Comparison of ENCODE assay signal across 10 cellular contexts in genomic region chr4:190014771-190015537, GRCh38. TPM values are rescaled to one million over a fixed set of nuclear protein-coding genes. Genes with fewer than 3 reads are reported as not detected.
DNase-seq lines count a peak whose midpoint lies in the region; ATAC-seq and TF ChIP-seq lines count a peak whose summit lies in the region.
"Had no signal": no experiment of that assay in that cellular context is flagged by ENCODE, and none has a peak within 500 bp of the region (broad histone marks: within the 10 kb centered on the region; RNA-seq: fewer than 3 reads in every experiment).

No MANE protein-coding gene starts in this region.

- no peak for DNase-seq in NT2/D1 (ENCODE audit: low read depth, low spot score)
- DNase-seq in heart right ventricle: no peak
- DNase-seq in stimulated activated effector memory CD8-positive, alpha-beta T cell treated with anti-CD3 and anti-CD28 coated beads, Interleukin-12 subunit alpha, Interleukin-12 subunit beta, amount 100 ng/mL, for 72 hours (ENCODE audit: low spot score in 2 of 2): peak in 1 of 2 donors; percentile 56
- no peak for DNase-seq in activated T-helper 1 cell treated with anti-CD3 and anti-CD28 coated beads, Interleukin-12 subunit alpha, Interleukin-12 subunit beta, Interleukin-2, Interleukin-4 antibody, amounts not matched to agents 30 ng/mL and 10 ng/mL and 1 ng/mL, durations not matched to agents 14 hours and 24 hours and 36 hours (ENCODE audit: low spot score)
- DNase-seq in PC-9: no peak
- DNase-seq in NCI-H524 treated with DMSO at 0.1 percent for 48 hours (lab: John Stamatoyannopoulos, UW): no peak
- no peak for DNase-seq in SJCRH30
- DNase-seq: NCI-H1417 treated with DMSO at 0.1 percent for 48 hours had no signal

- no TSS peak for BruUV-seq in PC-9 (replicated peaks; lab: Mats Ljungman, UMichigan)

- intact Hi-C loops in heart right ventricle (cut with DNase I) (no loop called here), PC-9 (cut with micrococcal nuclease; ENCODE audit: unreplicated experiment) (no loop called here)
- intact Hi-C loops in activated T-helper 1 cell treated with anti-CD3 and anti-CD28 coated beads, Interleukin-12 subunit alpha, Interleukin-12 subunit beta, Interleukin-2, Interleukin-4 antibody, amounts not matched to agents 30 ng/mL and 10 ng/mL and 1 ng/mL, durations not matched to agents 14 hours and 24 hours and 36 hours (cut with micrococcal nuclease): no loop called here

- H3K36me3 ChIP-seq in NT2/D1 (ENCODE audit: insufficient read depth, insufficient read length, low read length) (no peaks in the 10 kb centered on the region), heart right ventricle (no peaks in the 10 kb centered on the region), PC-9 (ENCODE audit: low read depth) (no peaks in the 10 kb centered on the region), SJCRH30 (no peaks in the 10 kb centered on the region)

- H3K27me3 Mint-ChIP-seq in activated T-helper 1 cell treated with anti-CD3 and anti-CD28 coated beads, Interleukin-12 subunit alpha, Interleukin-12 subunit beta, Interleukin-2, Interleukin-4 antibody, amounts not matched to agents 30 ng/mL and 10 ng/mL and 1 ng/mL, durations not matched to agents 14 hours and 24 hours and 36 hours (ENCODE audit: insufficient read depth): peaks cover 66% of the 10 kb centered on the region

- peak overlapping the region; percentile 42 for H3K9ac ChIP-seq in NT2/D1 (ENCODE audit: insufficient read length, low read depth)

- H3K9me2 ChIP-seq in PC-9 (ENCODE audit: insufficient read depth): no peaks in the 10 kb centered on the region

- WGBS in heart right ventricle, 2 donors: 8 to 9% methylated on average over 62 to 76 of the region's 76 CpGs

- TF ChIP-seq CTCF in heart right ventricle (IDR thresholded peaks at IDR 0.05): no peak
- TF ChIP-seq CTCF in PC-9 (conservative IDR thresholded peaks at IDR 0.05): no peak

- no peak overlapping the region for H2AFZ ChIP-seq in PC-9

- no peaks in the 10 kb centered on the region for H3F3A ChIP-seq in PC-9 (ENCODE audit: insufficient read depth, low read depth)

- H3K4me3 Mint-ChIP-seq in stimulated activated effector memory CD8-positive, alpha-beta T cell treated with anti-CD3 and anti-CD28 coated beads, Interleukin-12 subunit alpha, Interleukin-12 subunit beta, amount 100 ng/mL, for 72 hours: peak overlapping the region; percentile 38
- H3K4me3 Mint-ChIP-seq in activated T-helper 1 cell treated with anti-CD3 and anti-CD28 coated beads, Interleukin-12 subunit alpha, Interleukin-12 subunit beta, Interleukin-2, Interleukin-4 antibody, amounts not matched to agents 30 ng/mL and 10 ng/mL and 1 ng/mL, durations not matched to agents 14 hours and 24 hours and 36 hours: no peak overlapping the region

- ATAC-seq in GM18867 (IDR thresholded peaks at IDR 0.05; ENCODE audit: unreplicated experiment) (peak; percentile 87), heart right ventricle (peak in 1 of 8 donors; percentile 60)
- ATAC-seq in stimulated activated effector memory CD8-positive, alpha-beta T cell treated with anti-CD3 and anti-CD28 coated beads, Interleukin-12 subunit alpha, Interleukin-12 subunit beta, amount 100 ng/mL, for 72 hours: peak; percentile 77

- CTCF ChIA-PET in PC-9 (lab: Charles Lee): no interaction called here

- no peaks in the 10 kb centered on the region for H3K9me3 Mint-ChIP-seq in stimulated activated effector memory CD8-positive, alpha-beta T cell treated with anti-CD3 and anti-CD28 coated beads, Interleukin-12 subunit alpha, Interleukin-12 subunit beta, amount 100 ng/mL, for 72 hours
- peaks cover 7% of the 10 kb centered on the region for H3K9me3 Mint-ChIP-seq in activated T-helper 1 cell treated with anti-CD3 and anti-CD28 coated beads, Interleukin-12 subunit alpha, Interleukin-12 subunit beta, Interleukin-2, Interleukin-4 antibody, amounts not matched to agents 30 ng/mL and 10 ng/mL and 1 ng/mL, durations not matched to agents 14 hours and 24 hours and 36 hours

- H3K27ac Mint-ChIP-seq in stimulated activated effector memory CD8-positive, alpha-beta T cell treated with anti-CD3 and anti-CD28 coated beads, Interleukin-12 subunit alpha, Interleukin-12 subunit beta, amount 100 ng/mL, for 72 hours: no peak overlapping the region
- H3K27ac Mint-ChIP-seq in activated T-helper 1 cell treated with anti-CD3 and anti-CD28 coated beads, Interleukin-12 subunit alpha, Interleukin-12 subunit beta, Interleukin-2, Interleukin-4 antibody, amounts not matched to agents 30 ng/mL and 10 ng/mL and 1 ng/mL, durations not matched to agents 14 hours and 24 hours and 36 hours: no peak overlapping the region

- POLR2A ChIA-PET in PC-9 (lab: Charles Lee; ENCODE audit: unreplicated experiment): no interaction called here

- no peaks in the 10 kb centered on the region for H3K79me2 ChIP-seq in PC-9 (ENCODE audit: low read depth)

- peaks cover 17% of the 10 kb centered on the region for H3K36me3 Mint-ChIP-seq in stimulated activated effector memory CD8-positive, alpha-beta T cell treated with anti-CD3 and anti-CD28 coated beads, Interleukin-12 subunit alpha, Interleukin-12 subunit beta, amount 100 ng/mL, for 72 hours
- peaks cover 5% of the 10 kb centered on the region for H3K36me3 Mint-ChIP-seq in activated T-helper 1 cell treated with anti-CD3 and anti-CD28 coated beads, Interleukin-12 subunit alpha, Interleukin-12 subunit beta, Interleukin-2, Interleukin-4 antibody, amounts not matched to agents 30 ng/mL and 10 ng/mL and 1 ng/mL, durations not matched to agents 14 hours and 24 hours and 36 hours (ENCODE audit: low read depth)

- H3K27me3 ChIP-seq in NT2/D1 (ENCODE audit: insufficient read depth, insufficient read length) (peaks cover 80% of the 10 kb centered on the region), heart right ventricle (peaks cover 12 to 98% (median 86%) of the 10 kb centered on the region in 7 donors), PC-9 (ENCODE audit: insufficient read depth, low read depth) (no peaks in the 10 kb centered on the region), SJCRH30 (no peaks in the 10 kb centered on the region)

- H3K4me2 ChIP-seq in PC-9: no peak overlapping the region

- H3K4me1 Mint-ChIP-seq in stimulated activated effector memory CD8-positive, alpha-beta T cell treated with anti-CD3 and anti-CD28 coated beads, Interleukin-12 subunit alpha, Interleukin-12 subunit beta, amount 100 ng/mL, for 72 hours: peaks cover 29% of the 10 kb centered on the region
- H3K4me1 Mint-ChIP-seq in activated T-helper 1 cell treated with anti-CD3 and anti-CD28 coated beads, Interleukin-12 subunit alpha, Interleukin-12 subunit beta, Interleukin-2, Interleukin-4 antibody, amounts not matched to agents 30 ng/mL and 10 ng/mL and 1 ng/mL, durations not matched to agents 14 hours and 24 hours and 36 hours (ENCODE audit: low read depth): peaks cover 6% of the 10 kb centered on the region

- H3K4me3 ChIP-seq in NT2/D1 (ENCODE audit: insufficient read length, low read depth) (peak overlapping the region; percentile 46), heart right ventricle (peak overlapping the region in 7 of 10 donors; percentile 16 to 32 (median 20)), PC-9 (no peak overlapping the region), SJCRH30 (no peak overlapping the region)

- H4K20me1 ChIP-seq in PC-9 (ENCODE audit: insufficient read depth): no peaks in the 10 kb centered on the region

- H3K9me3 ChIP-seq in NT2/D1 (ENCODE audit: insufficient read depth, low read length) (no peaks in the 10 kb centered on the region), heart right ventricle (peaks cover 0 to 5% (median 0%) of the 10 kb centered on the region in 11 donors), PC-9 (ENCODE audit: insufficient read depth, low read depth) (no peaks in the 10 kb centered on the region), SJCRH30 (replicated peaks) (no peaks in the 10 kb centered on the region)

- H3K27ac ChIP-seq in heart right ventricle (no peak overlapping the region), PC-9 (no peak overlapping the region), SJCRH30 (no peak overlapping the region)

- H3K4me1 ChIP-seq in NT2/D1 (ENCODE audit: insufficient read depth, insufficient read length) (peaks cover 4% of the 10 kb centered on the region), heart right ventricle (peaks cover 0 to 24% (median 11%) of the 10 kb centered on the region in 9 donors), PC-9 (replicated peaks; ENCODE audit: insufficient read depth) (no peaks in the 10 kb centered on the region), SJCRH30 (no peaks in the 10 kb centered on the region)

RNA-seq across cellular contexts. Expression of gene FRG2, which starts 12.1 kb away (rescaled TPM):
- total RNA-seq in heart right ventricle (not detected), PC-9 (2021) (not detected in 2 replicates)
- not detected for polyA plus RNA-seq in heart right ventricle
- total RNA-seq in activated T-helper 1 cell treated with anti-CD3 and anti-CD28 coated beads, Interleukin-12 subunit alpha, Interleukin-12 subunit beta, Interleukin-2, Interleukin-4 antibody, amounts not matched to agents 30 ng/mL and 10 ng/mL and 1 ng/mL, durations not matched to agents 14 hours and 24 hours and 36 hours: not detected in 2 replicates
- 0.53 and 0.66 TPM in 2 replicates for total RNA-seq in SJCRH30 (2014; rRNA removed; shearing (Covaris generic))

RNA-seq across cellular contexts. Expression of gene DBET, which starts 49.3 kb away (rescaled TPM):
- total RNA-seq in heart right ventricle (not detected), PC-9 (2021) (not detected in 2 replicates)
- polyA plus RNA-seq in heart right ventricle: not detected
- total RNA-seq in activated T-helper 1 cell treated with anti-CD3 and anti-CD28 coated beads, Interleukin-12 subunit alpha, Interleukin-12 subunit beta, Interleukin-2, Interleukin-4 antibody, amounts not matched to agents 30 ng/mL and 10 ng/mL and 1 ng/mL, durations not matched to agents 14 hours and 24 hours and 36 hours: not detected in 2 replicates
- total RNA-seq in SJCRH30 (2014; rRNA removed; shearing (Covaris generic)): not detected in 2 replicates
- total RNA-seq: activated CD8-positive, alpha-beta memory T cell treated with anti-CD3 and anti-CD28 coated beads for 36 hours had no signal

Comparison
In these comparisons a context has a peak if more than half of its experiments do, and no peak if none do; other contexts are left out.
1. H3K4me3 ChIP-seq: peak in NT2/D1 (single experiment) and heart right ventricle (7 of 10); none in PC-9 (single experiment) and SJCRH30 (single experiment).